ENCODE assay signal across 24 cellular contexts in the genomic region with DNA sequence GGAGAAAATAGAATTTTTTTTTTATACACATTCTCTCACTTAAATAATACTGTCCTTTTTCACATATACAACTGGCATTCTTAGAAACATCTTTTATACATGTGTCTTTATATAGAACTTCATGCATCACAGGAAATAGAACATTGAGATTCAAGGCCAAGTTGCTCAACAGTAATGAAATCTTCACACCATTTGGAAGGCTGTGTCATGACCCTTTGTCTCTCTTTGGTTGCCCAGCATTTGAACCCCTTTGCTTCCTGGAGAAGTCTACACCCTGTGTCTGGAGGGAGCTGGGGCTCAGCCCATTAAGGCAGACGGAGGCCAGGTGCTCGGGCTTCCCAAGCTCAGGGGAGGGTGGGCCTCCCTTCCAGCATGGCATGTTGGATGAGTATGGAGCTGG.
"Had no signal": no experiment of that assay in that cellular context is flagged by ENCODE, and none has a peak within 500 bp of the region (broad histone marks: within the 10 kb centered on the region; RNA-seq: fewer than 3 reads in every experiment).

No MANE protein-coding gene starts in this region.

- H3K4me1 Mint-ChIP-seq: naive B cell; stimulated activated naive CD8-positive, alpha-beta T cell treated with anti-CD3 and anti-CD28 coated beads, Interleukin-15, amount 100 ng/mL, for 72 hours had no signal

- DNase-seq: cortex of kidney; heart left ventricle; left cardiac atrium; left lung; mesenchymal stem cell; mucosa of descending colon; naive B cell; right lobe of liver; stimulated activated CD4-positive, alpha-beta T cell treated with anti-CD3 and anti-CD28 coated beads, Interleukin-12 subunit alpha, Interleukin-12 subunit beta, amount 100 ng/mL, for 4 hours; stimulated activated CD4-positive, alpha-beta T cell treated with anti-CD3 and anti-CD28 coated beads, Interleukin-1b, Interleukin-23, amount 100 ng/mL, for 48 hours; stimulated activated CD4-positive, alpha-beta T cell treated with anti-CD3 and anti-CD28 coated beads, Interleukin-4, amount 100 ng/mL, for 1 hour; stimulated activated CD8-positive, alpha-beta memory T cell treated with anti-CD3 and anti-CD28 coated beads, Interleukin-4, amount 100 ng/mL, for 48 hours; stimulated activated naive CD4-positive, alpha-beta T cell; stimulated activated naive CD8-positive, alpha-beta T cell treated with anti-CD3 and anti-CD28 coated beads, Interleukin-15, amount 100 ng/mL, for 72 hours; transverse colon had no signal

- H3K4me3 Mint-ChIP-seq: mesothelial cell of epicardium; naive B cell; natural killer cell treated with Interleukin-12 subunit alpha and Interleukin-12 subunit beta and Interleukin-15 and Interleukin-18, amount 100 ng/mL, for 72 hours; neural crest cell; stimulated activated naive CD8-positive, alpha-beta T cell treated with anti-CD3 and anti-CD28 coated beads, Interleukin-15, amount 100 ng/mL, for 72 hours had no signal

- H3K9me3 Mint-ChIP-seq: mesothelial cell of epicardium; naive B cell; natural killer cell treated with Interleukin-12 subunit alpha and Interleukin-12 subunit beta and Interleukin-15 and Interleukin-18, amount 100 ng/mL, for 72 hours; stimulated activated naive CD8-positive, alpha-beta T cell treated with anti-CD3 and anti-CD28 coated beads, Interleukin-15, amount 100 ng/mL, for 72 hours had no signal

- H3K9me3 ChIP-seq: heart left ventricle, left lung, mucosa of descending colon, right lobe of liver, suprapubic skin, transverse colon, vagina had no signal

- H3K79me2 ChIP-seq: hepatocyte, parathyroid adenoma had no signal

- H3K4me3 ChIP-seq: heart left ventricle, hepatocyte, left lung, mucosa of descending colon, right lobe of liver, smooth muscle cell, suprapubic skin, transverse colon, vagina had no signal

- H3K27me3 ChIP-seq: heart left ventricle, hepatocyte, left lung, right lobe of liver, suprapubic skin, transverse colon, vagina had no signal

- H2AFZ ChIP-seq: hepatocyte, parathyroid adenoma had no signal

- H3K9ac ChIP-seq: parathyroid adenoma had no signal

- H3K27ac ChIP-seq: heart left ventricle, hepatocyte, left lung, parathyroid adenoma, right lobe of liver, suprapubic skin, transverse colon, vagina had no signal

- H3K4me1 ChIP-seq: left lung, parathyroid adenoma, right lobe of liver, suprapubic skin had no signal

- ATAC-seq: heart left ventricle; left cardiac atrium; left lung; mucosa of descending colon; right lobe of liver; stimulated activated naive CD8-positive, alpha-beta T cell treated with anti-CD3 and anti-CD28 coated beads, Interleukin-15, amount 100 ng/mL, for 72 hours had no signal

- H3K36me3 Mint-ChIP-seq: mesothelial cell of epicardium; naive B cell; natural killer cell treated with Interleukin-12 subunit alpha and Interleukin-12 subunit beta and Interleukin-15 and Interleukin-18, amount 100 ng/mL, for 72 hours had no signal

- H3K27me3 Mint-ChIP-seq: naive B cell; natural killer cell treated with Interleukin-12 subunit alpha and Interleukin-12 subunit beta and Interleukin-15 and Interleukin-18, amount 100 ng/mL, for 72 hours; progenitor cell of endocrine pancreas; stimulated activated naive CD8-positive, alpha-beta T cell treated with anti-CD3 and anti-CD28 coated beads, Interleukin-15, amount 100 ng/mL, for 72 hours had no signal

- H3K4me2 ChIP-seq: hepatocyte, smooth muscle cell had no signal

- H3K36me3 ChIP-seq: left lung, right lobe of liver, suprapubic skin, transverse colon, vagina had no signal

- H3K27ac Mint-ChIP-seq: natural killer cell treated with Interleukin-12 subunit alpha and Interleukin-12 subunit beta and Interleukin-15 and Interleukin-18, amount 100 ng/mL, for 72 hours; progenitor cell of endocrine pancreas had no signal
